Comparison of ENCODE assay signal across 2 cellular contexts in genomic region chr9:36833954-36834353, GRCh38.
TF ChIP-seq lines count a peak whose summit lies in the region.

No MANE protein-coding gene starts in this region.

TF ChIP-seq in HCT116, 20 proteins besides CTCF, POLR2A, EP300 and RAD21:
- TF ChIP-seq ZNF274 (IDR thresholded peaks at IDR 0.05; ENCODE audit: low read depth, low read length) (no peak), EZH2 (IDR thresholded peaks at IDR 0.05) (no peak), TCF7L2 (IDR thresholded peaks at IDR 0.05; ENCODE audit: borderline replicate concordance, extremely low read depth, insufficient read depth, insufficient read length) (no peak), JUND (IDR thresholded peaks at IDR 0.05) (no peak), ZFX (IDR thresholded peaks at IDR 0.05) (no peak), ZBTB33 (IDR thresholded peaks at IDR 0.05; ENCODE audit: extremely low read depth, insufficient replicate concordance, low read length) (no peak), FOSL1 (IDR thresholded peaks at IDR 0.05; ENCODE audit: low read depth) (no peak), ATF3 (IDR thresholded peaks at IDR 0.05) (no peak), POLR2AphosphoS5 (IDR thresholded peaks at IDR 0.05; ENCODE audit: low read depth, low read length) (no peak), SRF (IDR thresholded peaks at IDR 0.05; ENCODE audit: low read depth) (no peak), REST (IDR thresholded peaks at IDR 0.05; ENCODE audit: low read depth) (no peak), MAX (IDR thresholded peaks at IDR 0.05) (no peak), ELF1 (IDR thresholded peaks at IDR 0.05; ENCODE audit: borderline replicate concordance, low read depth) (no peak)

TF ChIP-seq in WTC11, 78 proteins besides CTCF, POLR2A, EP300 and RAD21:
- TF ChIP-seq ATF3 (CRISPR knock-in tag; conservative IDR thresholded peaks at IDR 0.05), result no peak
- no peak for TF ChIP-seq RORB (CRISPR knock-in tag; IDR thresholded peaks at IDR 0.05)
- TF ChIP-seq E2F4 (CRISPR knock-in tag; IDR thresholded peaks at IDR 0.05; ENCODE audit: borderline replicate concordance, low read depth), result no peak
- no peak for TF ChIP-seq OVOL2 (CRISPR knock-in tag; IDR thresholded peaks at IDR 0.05; ENCODE audit: borderline replicate concordance)
